9 cellular contexts compared by ENCODE assay signal in the genomic region with DNA sequence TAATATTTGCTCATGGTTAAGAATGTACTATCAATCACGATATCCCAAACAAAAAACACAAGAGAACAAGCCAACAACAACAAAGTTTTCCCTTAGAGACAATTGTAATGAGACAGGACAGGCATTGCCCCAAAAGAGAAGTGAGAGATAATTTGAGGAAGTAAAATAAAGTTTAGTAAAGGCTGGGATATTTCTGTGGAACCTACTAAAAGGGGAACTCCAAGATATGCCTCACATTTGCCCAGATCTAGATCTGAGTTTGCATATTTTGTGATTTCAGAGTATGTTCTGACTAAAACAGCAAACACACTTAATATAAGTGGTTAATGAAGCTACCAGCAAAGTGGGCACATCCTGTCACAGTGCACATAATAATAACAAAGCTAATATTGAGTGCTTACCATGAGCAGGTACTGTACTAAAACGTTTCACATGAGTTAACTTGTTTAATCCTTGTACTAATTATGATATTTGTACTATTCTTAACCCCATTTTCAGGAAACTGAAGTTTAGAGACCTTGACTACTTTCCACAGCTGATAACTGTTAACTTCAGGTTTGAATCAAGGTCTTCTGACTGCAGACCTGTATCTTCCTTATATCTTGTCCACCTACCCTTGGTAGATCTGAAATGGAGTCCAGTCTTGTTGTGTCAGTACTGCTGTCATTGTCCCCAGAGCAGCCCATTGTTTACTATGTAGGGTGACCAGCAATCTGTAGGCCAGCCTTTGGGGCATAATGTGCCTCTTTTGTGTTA. TPM values are rescaled to one million over a fixed set of nuclear protein-coding genes. Genes with fewer than 3 reads are reported as not detected.
DNase-seq lines count a peak whose midpoint lies in the region; ATAC-seq and TF ChIP-seq lines count a peak whose summit lies in the region.
"Had no signal": no experiment of that assay in that cellular context is flagged by ENCODE, and none has a peak within 500 bp of the region (broad histone marks: within the 10 kb centered on the region; RNA-seq: fewer than 3 reads in every experiment).

No MANE protein-coding gene starts in this region.

- no peaks in the 10 kb centered on the region for H3K36me3 ChIP-seq in aorta (ENCODE audit: control insufficient read depth in 1 of 2, insufficient read depth in 2 of 2, low read length in 1 of 2)

- H3K27ac ChIP-seq in right cardiac atrium (ENCODE audit: low read length) (no peak overlapping the region), substantia nigra (ENCODE audit: low read depth, low read length, poor library complexity, severe bottlenecking) (no peak overlapping the region), aorta (ENCODE audit: low read depth in 1 of 2, low read length in 2 of 2) (no peak overlapping the region), coronary artery (no peak overlapping the region)
- H3K27ac ChIP-seq: epithelial cell of prostate had no signal

- DNase-seq in Kasumi-1 (lab: John Stamatoyannopoulos, UW) (peak; percentile 92 to 94), right cardiac atrium (no peak), substantia nigra (lab: John Stamatoyannopoulos, UW) (no peak), aorta (no peak), coronary artery (ENCODE audit: low spot score) (no peak), DMS79 (lab: John Stamatoyannopoulos, UW) (no peak)

- H3K4me3 ChIP-seq in right cardiac atrium (ENCODE audit: low read length) (no peak overlapping the region), aorta (ENCODE audit: low read length in 2 of 2) (no peak overlapping the region), coronary artery (no peak overlapping the region)

- H3K4me1 ChIP-seq in right cardiac atrium (ENCODE audit: control insufficient read depth, insufficient read depth, low read length) = no peaks in the 10 kb centered on the region
- no peaks in the 10 kb centered on the region for H3K4me1 ChIP-seq in aorta (ENCODE audit: control insufficient read depth in 1 of 2, insufficient read depth in 2 of 2, low read length in 2 of 2)

- intact Hi-C loops in right cardiac atrium (cut with DNase I) (no loop called here), aorta (cut with DNase I) (no loop called here)

- peak; percentile 87 for ATAC-seq in GM18498 (IDR thresholded peaks at IDR 0.05; ENCODE audit: unreplicated experiment)
- ATAC-seq in GM21786 (IDR thresholded peaks at IDR 0.05; ENCODE audit: unreplicated experiment) = peak; percentile 93
- ATAC-seq in right cardiac atrium = peak; percentile 58 to 68
- no peak for ATAC-seq in aorta (ENCODE audit: low FRiP score)

- WGBS in right cardiac atrium = 17% methylated on average over 2 of the region's 2 CpGs
- 21 to 24% methylated on average over 2 of the region's 2 CpGs for WGBS in aorta, 2 donors

- no peak for TF ChIP-seq CTCF in coronary artery (IDR thresholded peaks at IDR 0.05)

- H3K9me3 ChIP-seq in right cardiac atrium (ENCODE audit: control insufficient read depth, low read length) (no peaks in the 10 kb centered on the region), aorta (ENCODE audit: control insufficient read depth, low read length) (no peaks in the 10 kb centered on the region)

- H3K27me3 ChIP-seq in right cardiac atrium (ENCODE audit: control insufficient read depth, insufficient read depth) = no peaks in the 10 kb centered on the region
- no peaks in the 10 kb centered on the region for H3K27me3 ChIP-seq in aorta (ENCODE audit: control insufficient read depth in 1 of 2, insufficient read depth in 2 of 2, low read length in 1 of 2)

RNA-seq across cellular contexts. Expression of a gene that starts 26.0 kb away (rescaled TPM):
- total RNA-seq in right cardiac atrium (10 to 100 TPM; 43.1 to 62.7 (median 54.6) TPM), aorta (10 to 100 TPM; 34.4 to 75.4 TPM)
- polyA plus RNA-seq in right cardiac atrium (12.1 TPM), aorta (10 to 100 TPM in 1 of 2 donors, 1 to 10 TPM in 1; 7.1 to 12.5 TPM)

Comparison
In these comparisons a context has a peak if more than half of its experiments do, and no peak if none do; other contexts are left out.
1. DNase-seq: peak in Kasumi-1 (2 of 2); none in right cardiac atrium (0 of 3), substantia nigra (0 of 49), aorta (0 of 2), coronary artery (single experiment) and DMS79 (single experiment).